ENCODE assay signal across 14 cellular contexts in the genomic region with DNA sequence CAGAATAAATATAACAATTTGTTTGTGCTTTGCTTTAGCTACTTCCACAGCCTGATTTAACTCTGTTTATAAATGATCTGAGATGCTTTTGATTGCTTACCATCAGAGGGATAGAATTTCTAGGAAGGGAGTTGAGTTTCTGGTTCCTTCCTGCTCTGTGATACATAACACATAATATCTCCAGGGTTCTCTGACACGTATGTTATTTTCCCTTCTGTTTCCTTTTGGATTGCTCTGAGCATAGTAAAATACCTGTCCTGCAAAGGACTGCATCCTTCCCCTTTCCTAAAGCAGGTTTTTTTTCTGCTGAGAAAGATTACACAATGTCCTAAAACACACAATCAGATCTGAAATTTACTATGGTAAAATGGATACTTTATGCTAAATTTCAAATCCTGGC.
A peak's percentile ranks its signal among the peaks of the same experiment; 100 is the strongest.
DNase-seq lines count a peak whose midpoint lies in the region; ATAC-seq and TF ChIP-seq lines count a peak whose summit lies in the region.
"Had no signal": no experiment of that assay in that cellular context is flagged by ENCODE, and none has a peak within 500 bp of the region (broad histone marks: within the 10 kb centered on the region; RNA-seq: fewer than 3 reads in every experiment).

No MANE protein-coding gene starts in this region.

- H3K4me2 ChIP-seq in HCT116 (ENCODE audit: low read length), result peak overlapping the region; percentile 69
- peak overlapping the region; percentile 38 for H3K4me2 ChIP-seq in hepatocyte

- H3K36me3 ChIP-seq in HCT116 (ENCODE audit: control insufficient read depth in 1 of 2, insufficient read depth in 2 of 2, low read length in 2 of 2) (no peaks in the 10 kb centered on the region), ascending aorta (no peaks in the 10 kb centered on the region), hepatocyte (replicated peaks; ENCODE audit: insufficient read depth, low read depth) (no peaks in the 10 kb centered on the region), gastrocnemius medialis (no peaks in the 10 kb centered on the region)

- H3K4me1 ChIP-seq in HCT116 (ENCODE audit: control insufficient read depth in 1 of 2, insufficient read depth in 2 of 2, low read length in 2 of 2) (peaks cover 55 to 66% of the 10 kb centered on the region in 2 experiments), ascending aorta (peaks cover 0 to 10% of the 10 kb centered on the region in 2 donors), hepatocyte (ENCODE audit: insufficient read depth) (peaks cover 24% of the 10 kb centered on the region), gastrocnemius medialis (peaks cover 44 to 49% of the 10 kb centered on the region in 2 donors)

- no peak for TF ChIP-seq RAD21 in HCT116 (IDR thresholded peaks at IDR 0.05; ENCODE audit: low read depth)

- no peaks in the 10 kb centered on the region for H3K9me2 ChIP-seq in HCT116 (ENCODE audit: insufficient read depth)
- H3K9me2 ChIP-seq in hepatocyte (replicated peaks; ENCODE audit: insufficient read depth), result no peaks in the 10 kb centered on the region

- WGBS in hepatocyte (ENCODE audit: low lambda C conversion rate, missing lambda C conversion rate), result 48% methylated on average over 1 of the region's 1 CpG

- TF ChIP-seq POLR2A in HCT116 (IDR thresholded peaks at IDR 0.05; ENCODE audit: borderline replicate concordance, extremely low read depth, insufficient read depth, insufficient read length), result no peak
- TF ChIP-seq POLR2A in gastrocnemius medialis (IDR thresholded peaks at IDR 0.05), result no peak

- no TSS peak for BruUV-seq in HCT116 (replicated peaks; lab: Mats Ljungman, UMichigan)

- POLR2A ChIA-PET in HCT116 (lab: Charles Lee), result no interaction called here

- CTCF ChIA-PET in HCT116 (lab: Charles Lee), result no interaction called here

- H3K27me3 ChIP-seq in HCT116 (ENCODE audit: insufficient read depth, low read length), result no peaks in the 10 kb centered on the region
- no peaks in the 10 kb centered on the region for H3K27me3 ChIP-seq in ascending aorta
- no peaks in the 10 kb centered on the region for H3K27me3 ChIP-seq in hepatocyte
- no peaks in the 10 kb centered on the region for H3K27me3 ChIP-seq in gastrocnemius medialis

- DNase-seq in HCT116 (ENCODE audit: low read depth, low spot score), result no peak
- no peak for DNase-seq in ascending aorta (ENCODE audit: low spot score in 2 of 2)
- DNase-seq in hepatocyte (ENCODE audit: low spot score), result no peak
- no peak for DNase-seq in gastrocnemius medialis
- no peak for DNase-seq in NCI-H524 treated with DMSO at 0.1 percent for 48 hours (lab: John Stamatoyannopoulos, UW)
- DNase-seq in NCI-H526 (lab: John Stamatoyannopoulos, UW), result no peak
- DNase-seq: activated CD4-positive, CD25-positive, alpha-beta regulatory T cell; activated CD8-positive, alpha-beta memory T cell treated with anti-CD3 and anti-CD28 coated beads, Interleukin-2, amount 10 ng/mL, durations not matched to agents 7 days and 5 days; activated naive CD4-positive, alpha-beta T cell treated with anti-CD3 and anti-CD28 coated beads, Interleukin-2, amount 50 U/mL, for 16 hours; CD4-positive, alpha-beta memory T cell; cerebellar nuclear complex; retina; T-cell had no signal

- no peak overlapping the region for H3K9ac ChIP-seq in HCT116 (ENCODE audit: low read length)

- H3K27ac ChIP-seq in HCT116 (ENCODE audit: low read depth, low read length) (peak overlapping the region; percentile 23; the same call in 1 of the 2 replicates), ascending aorta (peak overlapping the region; percentile 11 to 44), hepatocyte (peak overlapping the region; percentile 27), gastrocnemius medialis (peak overlapping the region; percentile 56 to 82 (median 72))

- RAD21 ChIA-PET in HCT116 (lab: Charles Lee; ENCODE audit: low non-redundant PET in 1 of 2, low total read pairs in 2 of 2, uncharacterized antibody in 2 of 2, unreplicated experiment in 2 of 2), result no interaction called here

- H3K4me3 ChIP-seq in HCT116 (replicated peaks in 1 of 2; ENCODE audit: low read depth in 1 of 2, low read length in 2 of 2) (no peak overlapping the region), ascending aorta (no peak overlapping the region), hepatocyte (no peak overlapping the region), gastrocnemius medialis (no peak overlapping the region)

- H4K20me1 ChIP-seq in HCT116 (ENCODE audit: insufficient read depth) (no peaks in the 10 kb centered on the region), hepatocyte (ENCODE audit: insufficient read depth, poor library complexity, severe bottlenecking) (no peaks in the 10 kb centered on the region)

- ATAC-seq in HCT116 (no peak), gastrocnemius medialis (no peak), HG03521 (IDR thresholded peaks at IDR 0.05; ENCODE audit: unreplicated experiment) (no peak)
- ATAC-seq: activated CD8-positive, alpha-beta memory T cell treated with anti-CD3 and anti-CD28 coated beads, Interleukin-2, amount 10 ng/mL, durations not matched to agents 7 days and 5 days; T-cell had no signal

- in situ Hi-C loops in gastrocnemius medialis (cut with MboI; ENCODE audit: low sequenced_read_pairs in 4 of 4), result loop anchor here in 2 of 4 donors (10.0 kb wide), 2 partner anchors 50 to 60 kb away; no protein-coding TSS in a partner anchor

- H2AFZ ChIP-seq in HCT116 (ENCODE audit: low read depth, low read length, poor library complexity, severe bottlenecking), result no peak overlapping the region
- no peak overlapping the region for H2AFZ ChIP-seq in hepatocyte

- H3K79me2 ChIP-seq in HCT116 (ENCODE audit: insufficient read depth, low read length) (no peaks in the 10 kb centered on the region), hepatocyte (no peaks in the 10 kb centered on the region)

- TF ChIP-seq CTCF in HCT116 (IDR thresholded peaks at IDR 0.05 in 2 of 3, conservative IDR thresholded peaks at IDR 0.05 in 1 of 3; ENCODE audit: borderline replicate concordance in 1 of 3, insufficient read depth in 1 of 3, low read depth in 2 of 3, low read length in 2 of 3), result no peak
- no peak for TF ChIP-seq CTCF in ascending aorta (IDR thresholded peaks at IDR 0.05)
- no peak for TF ChIP-seq CTCF in hepatocyte (IDR thresholded peaks at IDR 0.05; ENCODE audit: poor library complexity)
- no peak for TF ChIP-seq CTCF in gastrocnemius medialis (IDR thresholded peaks at IDR 0.05 in 4 of 5, conservative IDR thresholded peaks at IDR 0.05 in 1 of 5)

- intact Hi-C loops in HCT116 (cut with micrococcal nuclease) (loop anchor here (5.0 kb wide), 1 partner anchor 57 kb away; no protein-coding TSS in a partner anchor), ascending aorta (cut with DNase I) (loop anchor here (5.0 kb wide), 2 partner anchors 57 to 107 kb away; no protein-coding TSS in a partner anchor), gastrocnemius medialis (cut with DNase I; ENCODE audit: low total_unique reads) (loop anchor here (10.0 kb wide), 1 partner anchor 630 kb away; a partner anchor contains a TSS)

- no peaks in the 10 kb centered on the region for H3K9me3 ChIP-seq in HCT116 (ENCODE audit: control insufficient read depth in 1 of 2, insufficient read depth in 1 of 2, low read depth in 1 of 2, low read length in 2 of 2)
- H3K9me3 ChIP-seq in ascending aorta, result no peaks in the 10 kb centered on the region
- H3K9me3 ChIP-seq in hepatocyte (ENCODE audit: low read depth), result no peaks in the 10 kb centered on the region
- H3K9me3 ChIP-seq in gastrocnemius medialis, result no peaks in the 10 kb centered on the region

TF ChIP-seq in HCT116, 20 proteins besides CTCF, POLR2A, EP300 and RAD21:
- TF ChIP-seq ELF1 (IDR thresholded peaks at IDR 0.05; ENCODE audit: borderline replicate concordance, low read depth) (no peak), YY1 (IDR thresholded peaks at IDR 0.05; ENCODE audit: extremely low read depth, insufficient replicate concordance, low read depth, low read length) (no peak), POLR2AphosphoS5 (IDR thresholded peaks at IDR 0.05; ENCODE audit: low read depth, low read length) (no peak), EGR1 (IDR thresholded peaks at IDR 0.05; ENCODE audit: low read depth) (no peak), FOSL1 (IDR thresholded peaks at IDR 0.05; ENCODE audit: low read depth) (no peak), SP1 (IDR thresholded peaks at IDR 0.05; ENCODE audit: low read depth) (no peak), SRF (IDR thresholded peaks at IDR 0.05; ENCODE audit: low read depth) (no peak), EZH2 (IDR thresholded peaks at IDR 0.05) (no peak), ZNF274 (IDR thresholded peaks at IDR 0.05; ENCODE audit: low read depth, low read length) (no peak), TCF7L2 (IDR thresholded peaks at IDR 0.05; ENCODE audit: borderline replicate concordance, extremely low read depth, insufficient read depth, insufficient read length) (no peak), ZFX (IDR thresholded peaks at IDR 0.05) (no peak), JUND (IDR thresholded peaks at IDR 0.05) (no peak), SIN3A (IDR thresholded peaks at IDR 0.05; ENCODE audit: low read depth) (no peak), EZH2phosphoT487 (IDR thresholded peaks at IDR 0.05; ENCODE audit: borderline replicate concordance) (no peak), CBX3 (IDR thresholded peaks at IDR 0.05; ENCODE audit: low read depth) (no peak)
- TF ChIP-seq, protein P1, sequence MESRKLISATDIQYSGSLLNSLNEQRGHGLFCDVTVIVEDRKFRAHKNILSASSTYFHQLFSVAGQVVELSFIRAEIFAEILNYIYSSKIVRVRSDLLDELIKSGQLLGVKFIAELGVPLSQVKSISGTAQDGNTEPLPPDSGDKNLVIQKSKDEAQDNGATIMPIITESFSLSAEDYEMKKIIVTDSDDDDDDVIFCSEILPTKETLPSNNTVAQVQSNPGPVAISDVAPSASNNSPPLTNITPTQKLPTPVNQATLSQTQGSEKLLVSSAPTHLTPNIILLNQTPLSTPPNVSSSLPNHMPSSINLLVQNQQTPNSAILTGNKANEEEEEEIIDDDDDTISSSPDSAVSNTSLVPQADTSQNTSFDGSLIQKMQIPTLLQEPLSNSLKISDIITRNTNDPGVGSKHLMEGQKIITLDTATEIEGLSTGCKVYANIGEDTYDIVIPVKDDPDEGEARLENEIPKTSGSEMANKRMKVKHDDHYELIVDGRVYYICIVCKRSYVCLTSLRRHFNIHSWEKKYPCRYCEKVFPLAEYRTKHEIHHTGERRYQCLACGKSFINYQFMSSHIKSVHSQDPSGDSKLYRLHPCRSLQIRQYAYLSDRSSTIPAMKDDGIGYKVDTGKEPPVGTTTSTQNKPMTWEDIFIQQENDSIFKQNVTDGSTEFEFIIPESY (IDR thresholded peaks at IDR 0.05; ENCODE audit: extremely low read depth, insufficient replicate concordance, low read length), result no peak
- TF ChIP-seq, protein P2, sequence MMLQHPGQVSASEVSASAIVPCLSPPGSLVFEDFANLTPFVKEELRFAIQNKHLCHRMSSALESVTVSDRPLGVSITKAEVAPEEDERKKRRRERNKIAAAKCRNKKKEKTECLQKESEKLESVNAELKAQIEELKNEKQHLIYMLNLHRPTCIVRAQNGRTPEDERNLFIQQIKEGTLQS (IDR thresholded peaks at IDR 0.05), result no peak
